1 cellular context compared by ENCODE assay signal in the genomic region with DNA sequence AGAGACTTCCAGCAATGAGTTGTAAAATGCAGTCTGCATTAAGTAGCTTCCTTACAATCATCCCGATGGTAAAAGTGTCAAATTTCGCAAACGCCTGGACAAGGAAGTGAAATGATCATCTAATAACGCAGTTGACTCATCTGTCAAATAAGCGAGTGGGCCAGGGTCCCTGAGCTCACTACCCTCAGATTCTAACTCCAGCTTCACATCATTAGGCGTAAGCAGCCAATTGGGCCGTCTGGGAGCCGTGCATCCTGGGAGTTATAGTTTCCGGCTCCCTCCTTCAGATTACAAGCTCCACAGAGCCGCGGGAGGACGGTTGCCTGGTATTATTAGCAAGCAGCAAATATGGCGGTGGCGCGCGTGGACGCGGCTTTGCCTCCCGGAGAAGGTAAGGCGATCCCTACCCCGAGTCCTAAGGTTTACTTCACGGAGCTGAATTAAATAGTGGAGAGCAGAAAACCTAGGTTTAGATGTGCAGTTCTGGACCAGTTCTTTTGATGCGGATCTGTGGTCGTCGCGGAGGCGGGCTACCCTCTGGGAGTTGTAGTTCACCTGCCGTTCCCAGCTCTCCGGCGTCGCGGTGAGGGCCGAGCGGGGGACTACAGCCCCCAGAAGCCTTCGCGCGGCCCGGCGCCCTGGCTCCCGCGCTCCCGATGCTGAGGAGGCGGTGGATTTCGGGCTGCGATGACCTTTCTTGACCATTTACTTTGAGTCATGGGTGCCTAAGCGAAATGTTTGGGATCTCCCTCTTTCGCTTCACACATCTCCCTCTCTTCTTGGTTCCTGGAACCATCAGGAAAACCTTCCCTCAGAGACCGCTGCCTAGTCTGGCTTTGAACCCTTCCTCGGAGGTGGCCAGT.
TF ChIP-seq lines count a peak whose summit lies in the region.

A gene with protein sequence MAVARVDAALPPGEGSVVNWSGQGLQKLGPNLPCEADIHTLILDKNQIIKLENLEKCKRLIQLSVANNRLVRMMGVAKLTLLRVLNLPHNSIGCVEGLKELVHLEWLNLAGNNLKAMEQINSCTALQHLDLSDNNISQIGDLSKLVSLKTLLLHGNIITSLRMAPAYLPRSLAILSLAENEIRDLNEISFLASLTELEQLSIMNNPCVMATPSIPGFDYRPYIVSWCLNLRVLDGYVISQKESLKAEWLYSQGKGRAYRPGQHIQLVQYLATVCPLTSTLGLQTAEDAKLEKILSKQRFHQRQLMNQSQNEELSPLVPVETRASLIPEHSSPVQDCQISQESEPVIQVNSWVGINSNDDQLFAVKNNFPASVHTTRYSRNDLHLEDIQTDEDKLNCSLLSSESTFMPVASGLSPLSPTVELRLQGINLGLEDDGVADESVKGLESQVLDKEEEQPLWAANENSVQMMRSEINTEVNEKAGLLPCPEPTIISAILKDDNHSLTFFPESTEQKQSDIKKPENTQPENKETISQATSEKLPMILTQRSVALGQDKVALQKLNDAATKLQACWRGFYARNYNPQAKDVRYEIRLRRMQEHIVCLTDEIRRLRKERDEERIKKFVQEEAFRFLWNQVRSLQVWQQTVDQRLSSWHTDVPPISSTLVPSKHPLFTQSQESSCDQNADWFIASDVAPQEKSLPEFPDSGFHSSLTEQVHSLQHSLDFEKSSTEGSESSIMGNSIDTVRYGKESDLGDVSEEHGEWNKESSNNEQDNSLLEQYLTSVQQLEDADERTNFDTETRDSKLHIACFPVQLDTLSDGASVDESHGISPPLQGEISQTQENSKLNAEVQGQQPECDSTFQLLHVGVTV (plus strand): TSS at position 286 of the 863 bp plus-strand sequence. CDS start 63 bp downstream, at position 349.

TF ChIP-seq in Ishikawa, 13 proteins besides CTCF, POLR2A, EP300 and RAD21 (continued from another document):
- TF ChIP-seq, protein P1, sequence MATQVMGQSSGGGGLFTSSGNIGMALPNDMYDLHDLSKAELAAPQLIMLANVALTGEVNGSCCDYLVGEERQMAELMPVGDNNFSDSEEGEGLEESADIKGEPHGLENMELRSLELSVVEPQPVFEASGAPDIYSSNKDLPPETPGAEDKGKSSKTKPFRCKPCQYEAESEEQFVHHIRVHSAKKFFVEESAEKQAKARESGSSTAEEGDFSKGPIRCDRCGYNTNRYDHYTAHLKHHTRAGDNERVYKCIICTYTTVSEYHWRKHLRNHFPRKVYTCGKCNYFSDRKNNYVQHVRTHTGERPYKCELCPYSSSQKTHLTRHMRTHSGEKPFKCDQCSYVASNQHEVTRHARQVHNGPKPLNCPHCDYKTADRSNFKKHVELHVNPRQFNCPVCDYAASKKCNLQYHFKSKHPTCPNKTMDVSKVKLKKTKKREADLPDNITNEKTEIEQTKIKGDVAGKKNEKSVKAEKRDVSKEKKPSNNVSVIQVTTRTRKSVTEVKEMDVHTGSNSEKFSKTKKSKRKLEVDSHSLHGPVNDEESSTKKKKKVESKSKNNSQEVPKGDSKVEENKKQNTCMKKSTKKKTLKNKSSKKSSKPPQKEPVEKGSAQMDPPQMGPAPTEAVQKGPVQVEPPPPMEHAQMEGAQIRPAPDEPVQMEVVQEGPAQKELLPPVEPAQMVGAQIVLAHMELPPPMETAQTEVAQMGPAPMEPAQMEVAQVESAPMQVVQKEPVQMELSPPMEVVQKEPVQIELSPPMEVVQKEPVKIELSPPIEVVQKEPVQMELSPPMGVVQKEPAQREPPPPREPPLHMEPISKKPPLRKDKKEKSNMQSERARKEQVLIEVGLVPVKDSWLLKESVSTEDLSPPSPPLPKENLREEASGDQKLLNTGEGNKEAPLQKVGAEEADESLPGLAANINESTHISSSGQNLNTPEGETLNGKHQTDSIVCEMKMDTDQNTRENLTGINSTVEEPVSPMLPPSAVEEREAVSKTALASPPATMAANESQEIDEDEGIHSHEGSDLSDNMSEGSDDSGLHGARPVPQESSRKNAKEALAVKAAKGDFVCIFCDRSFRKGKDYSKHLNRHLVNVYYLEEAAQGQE (IDR thresholded peaks at IDR 0.05; ENCODE audit: low read depth), result no peak
- TF ChIP-seq ZBTB7A (IDR thresholded peaks at IDR 0.05; ENCODE audit: low read depth) (peak; percentile 97), TCF12 (IDR thresholded peaks at IDR 0.05; ENCODE audit: low read depth) (peak; percentile 57; the same call in 1 of the 2 replicates)
